6 cellular contexts compared by ENCODE assay signal in genomic region chr6:3299221-3299620, GRCh38.
"Had no signal": no experiment of that assay in that cellular context is flagged by ENCODE, and none has a peak within 500 bp of the region (broad histone marks: within the 10 kb centered on the region; RNA-seq: fewer than 3 reads in every experiment).

No MANE protein-coding gene starts in this region.

- H3K4me3 ChIP-seq: GM23338, K562 had no signal

- DNase-seq: H9, HCEC 1CT, IMR-90, KG1 had no signal

- ATAC-seq: GM23338, K562 had no signal

- H3K4me2 ChIP-seq: GM23338 had no signal

- H2AFZ ChIP-seq: GM23338 had no signal
